ENCODE assay signal across 1 cellular context in genomic region chr7:150322114-150322832, GRCh38.
TF ChIP-seq lines count a peak whose summit lies in the region.

No MANE protein-coding gene starts in this region.

TF ChIP-seq in K562, 482 proteins besides CTCF, POLR2A, EP300 and RAD21 (continued from another document and continues in another):
- TF ChIP-seq, protein P1, sequence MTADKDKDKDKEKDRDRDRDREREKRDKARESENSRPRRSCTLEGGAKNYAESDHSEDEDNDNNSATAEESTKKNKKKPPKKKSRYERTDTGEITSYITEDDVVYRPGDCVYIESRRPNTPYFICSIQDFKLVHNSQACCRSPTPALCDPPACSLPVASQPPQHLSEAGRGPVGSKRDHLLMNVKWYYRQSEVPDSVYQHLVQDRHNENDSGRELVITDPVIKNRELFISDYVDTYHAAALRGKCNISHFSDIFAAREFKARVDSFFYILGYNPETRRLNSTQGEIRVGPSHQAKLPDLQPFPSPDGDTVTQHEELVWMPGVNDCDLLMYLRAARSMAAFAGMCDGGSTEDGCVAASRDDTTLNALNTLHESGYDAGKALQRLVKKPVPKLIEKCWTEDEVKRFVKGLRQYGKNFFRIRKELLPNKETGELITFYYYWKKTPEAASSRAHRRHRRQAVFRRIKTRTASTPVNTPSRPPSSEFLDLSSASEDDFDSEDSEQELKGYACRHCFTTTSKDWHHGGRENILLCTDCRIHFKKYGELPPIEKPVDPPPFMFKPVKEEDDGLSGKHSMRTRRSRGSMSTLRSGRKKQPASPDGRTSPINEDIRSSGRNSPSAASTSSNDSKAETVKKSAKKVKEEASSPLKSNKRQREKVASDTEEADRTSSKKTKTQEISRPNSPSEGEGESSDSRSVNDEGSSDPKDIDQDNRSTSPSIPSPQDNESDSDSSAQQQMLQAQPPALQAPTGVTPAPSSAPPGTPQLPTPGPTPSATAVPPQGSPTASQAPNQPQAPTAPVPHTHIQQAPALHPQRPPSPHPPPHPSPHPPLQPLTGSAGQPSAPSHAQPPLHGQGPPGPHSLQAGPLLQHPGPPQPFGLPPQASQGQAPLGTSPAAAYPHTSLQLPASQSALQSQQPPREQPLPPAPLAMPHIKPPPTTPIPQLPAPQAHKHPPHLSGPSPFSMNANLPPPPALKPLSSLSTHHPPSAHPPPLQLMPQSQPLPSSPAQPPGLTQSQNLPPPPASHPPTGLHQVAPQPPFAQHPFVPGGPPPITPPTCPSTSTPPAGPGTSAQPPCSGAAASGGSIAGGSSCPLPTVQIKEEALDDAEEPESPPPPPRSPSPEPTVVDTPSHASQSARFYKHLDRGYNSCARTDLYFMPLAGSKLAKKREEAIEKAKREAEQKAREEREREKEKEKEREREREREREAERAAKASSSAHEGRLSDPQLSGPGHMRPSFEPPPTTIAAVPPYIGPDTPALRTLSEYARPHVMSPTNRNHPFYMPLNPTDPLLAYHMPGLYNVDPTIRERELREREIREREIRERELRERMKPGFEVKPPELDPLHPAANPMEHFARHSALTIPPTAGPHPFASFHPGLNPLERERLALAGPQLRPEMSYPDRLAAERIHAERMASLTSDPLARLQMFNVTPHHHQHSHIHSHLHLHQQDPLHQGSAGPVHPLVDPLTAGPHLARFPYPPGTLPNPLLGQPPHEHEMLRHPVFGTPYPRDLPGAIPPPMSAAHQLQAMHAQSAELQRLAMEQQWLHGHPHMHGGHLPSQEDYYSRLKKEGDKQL (CRISPR knock-in tag; IDR thresholded peaks at IDR 0.05; ENCODE audit: borderline replicate concordance), result no peak
- TF ChIP-seq, protein P2, sequence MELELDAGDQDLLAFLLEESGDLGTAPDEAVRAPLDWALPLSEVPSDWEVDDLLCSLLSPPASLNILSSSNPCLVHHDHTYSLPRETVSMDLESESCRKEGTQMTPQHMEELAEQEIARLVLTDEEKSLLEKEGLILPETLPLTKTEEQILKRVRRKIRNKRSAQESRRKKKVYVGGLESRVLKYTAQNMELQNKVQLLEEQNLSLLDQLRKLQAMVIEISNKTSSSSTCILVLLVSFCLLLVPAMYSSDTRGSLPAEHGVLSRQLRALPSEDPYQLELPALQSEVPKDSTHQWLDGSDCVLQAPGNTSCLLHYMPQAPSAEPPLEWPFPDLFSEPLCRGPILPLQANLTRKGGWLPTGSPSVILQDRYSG (tag; conservative IDR thresholded peaks at IDR 0.05; ENCODE audit: low read depth), result peak; percentile 98
- TF ChIP-seq NCOA6 (IDR thresholded peaks at IDR 0.05) (no peak), ZBTB49 (CRISPR knock-in tag; IDR thresholded peaks at IDR 0.05; ENCODE audit: borderline replicate concordance) (no peak), NFIX (CRISPR knock-in tag; IDR thresholded peaks at IDR 0.05; ENCODE audit: low read depth) (no peak), ZNF668 (CRISPR knock-in tag; IDR thresholded peaks at IDR 0.05) (peak; percentile 94), NEUROD1 (IDR thresholded peaks at IDR 0.05; ENCODE audit: borderline replicate concordance, low read depth, low read length, partially characterized antibody) (peak; percentile 10), KLF16 (IDR thresholded peaks at IDR 0.05) (no peak), TGIF2 (CRISPR knock-in tag; IDR thresholded peaks at IDR 0.05) (no peak), MECOM (CRISPR knock-in tag; IDR thresholded peaks at IDR 0.05) (peak; percentile 91), HDGF (IDR thresholded peaks at IDR 0.05) (no peak; the same call in none of the 2 replicates), MAFK (IDR thresholded peaks at IDR 0.05; ENCODE audit: low read length) (no peak), CHCHD3 (CRISPR knock-in tag; IDR thresholded peaks at IDR 0.05) (no peak), BDP1 (IDR thresholded peaks at IDR 0.05; ENCODE audit: insufficient read depth, insufficient read length) (no peak), HEY1 (CRISPR knock-in tag; IDR thresholded peaks at IDR 0.05; ENCODE audit: borderline replicate concordance) (no peak), ZNF24 (IDR thresholded peaks at IDR 0.05) (no peak), ZNF217 (CRISPR knock-in tag; IDR thresholded peaks at IDR 0.05) (no peak), ZSCAN32 (CRISPR knock-in tag; IDR thresholded peaks at IDR 0.05) (0 out of 2 replicates have a peak, but pooled peaks have one; percentile 13), ZNF212 (CRISPR knock-in tag; IDR thresholded peaks at IDR 0.05) (no peak), TARDBP (IDR thresholded peaks at IDR 0.05) (no peak), MCM3 (IDR thresholded peaks at IDR 0.05) (no peak), FOSL1 (tag; conservative IDR thresholded peaks at IDR 0.05) (no peak), SREBF1 (IDR thresholded peaks at IDR 0.05; ENCODE audit: borderline replicate concordance, low read depth, low read length) (no peak), NONO (IDR thresholded peaks at IDR 0.05; ENCODE audit: low read depth in 2 of 2, low read length in 1 of 2) (no peak), SIN3B (IDR thresholded peaks at IDR 0.05; ENCODE audit: low read depth) (no peak), ATF1 (CRISPR knock-in tag; IDR thresholded peaks at IDR 0.05) (no peak), ATF1 (tag; IDR thresholded peaks at IDR 0.05) (no peak; the same call in 1 of the 2 replicates), ZNF785 (CRISPR knock-in tag; IDR thresholded peaks at IDR 0.05) (no peak), POLR3A (IDR thresholded peaks at IDR 0.05; ENCODE audit: borderline replicate concordance, extremely low read depth, insufficient read depth, insufficient read length) (no peak), CBX3 (IDR thresholded peaks at IDR 0.05; ENCODE audit: borderline replicate concordance in 1 of 2, low read length in 2 of 2) (0 out of 3 replicates have a peak, but pooled peaks of 1 of the 2 experiments have one; percentile 8), MTA3 (IDR thresholded peaks at IDR 0.05; ENCODE audit: borderline replicate concordance) (no peak), FOXJ2 (tag; IDR thresholded peaks at IDR 0.05) (no peak), SMARCC2 (IDR thresholded peaks at IDR 0.05; ENCODE audit: low read depth) (no peak), PYGO2 (tag; IDR thresholded peaks at IDR 0.05) (peak; percentile 86), MEF2D (tag; conservative IDR thresholded peaks at IDR 0.05; ENCODE audit: low read depth) (peak; percentile 89), ZNF780A (CRISPR knock-in tag; IDR thresholded peaks at IDR 0.05) (no peak), FOXA1 (IDR thresholded peaks at IDR 0.05; ENCODE audit: borderline replicate concordance) (no peak), NCOA4 (IDR thresholded peaks at IDR 0.05; ENCODE audit: partially characterized antibody) (peak; percentile 5), MTF1 (CRISPR knock-in tag; IDR thresholded peaks at IDR 0.05; ENCODE audit: borderline replicate concordance) (no peak), TOE1 (IDR thresholded peaks at IDR 0.05; ENCODE audit: borderline replicate concordance) (no peak), TOE1 (CRISPR knock-in tag; IDR thresholded peaks at IDR 0.05; ENCODE audit: borderline replicate concordance, low read depth) (no peak), BRF1 (IDR thresholded peaks at IDR 0.05; ENCODE audit: borderline replicate concordance, extremely low read depth, insufficient read length) (no peak), POLR2H (tag; IDR thresholded peaks at IDR 0.05; ENCODE audit: low read depth) (peak; percentile 95)
- TF ChIP-seq, protein P3, sequence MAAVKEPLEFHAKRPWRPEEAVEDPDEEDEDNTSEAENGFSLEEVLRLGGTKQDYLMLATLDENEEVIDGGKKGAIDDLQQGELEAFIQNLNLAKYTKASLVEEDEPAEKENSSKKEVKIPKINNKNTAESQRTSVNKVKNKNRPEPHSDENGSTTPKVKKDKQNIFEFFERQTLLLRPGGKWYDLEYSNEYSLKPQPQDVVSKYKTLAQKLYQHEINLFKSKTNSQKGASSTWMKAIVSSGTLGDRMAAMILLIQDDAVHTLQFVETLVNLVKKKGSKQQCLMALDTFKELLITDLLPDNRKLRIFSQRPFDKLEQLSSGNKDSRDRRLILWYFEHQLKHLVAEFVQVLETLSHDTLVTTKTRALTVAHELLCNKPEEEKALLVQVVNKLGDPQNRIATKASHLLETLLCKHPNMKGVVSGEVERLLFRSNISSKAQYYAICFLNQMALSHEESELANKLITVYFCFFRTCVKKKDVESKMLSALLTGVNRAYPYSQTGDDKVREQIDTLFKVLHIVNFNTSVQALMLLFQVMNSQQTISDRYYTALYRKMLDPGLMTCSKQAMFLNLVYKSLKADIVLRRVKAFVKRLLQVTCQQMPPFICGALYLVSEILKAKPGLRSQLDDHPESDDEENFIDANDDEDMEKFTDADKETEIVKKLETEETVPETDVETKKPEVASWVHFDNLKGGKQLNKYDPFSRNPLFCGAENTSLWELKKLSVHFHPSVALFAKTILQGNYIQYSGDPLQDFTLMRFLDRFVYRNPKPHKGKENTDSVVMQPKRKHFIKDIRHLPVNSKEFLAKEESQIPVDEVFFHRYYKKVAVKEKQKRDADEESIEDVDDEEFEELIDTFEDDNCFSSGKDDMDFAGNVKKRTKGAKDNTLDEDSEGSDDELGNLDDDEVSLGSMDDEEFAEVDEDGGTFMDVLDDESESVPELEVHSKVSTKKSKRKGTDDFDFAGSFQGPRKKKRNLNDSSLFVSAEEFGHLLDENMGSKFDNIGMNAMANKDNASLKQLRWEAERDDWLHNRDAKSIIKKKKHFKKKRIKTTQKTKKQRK (IDR thresholded peaks at IDR 0.05; ENCODE audit: borderline replicate concordance, low read depth, low read length), result no peak
- TF ChIP-seq, protein P4, sequence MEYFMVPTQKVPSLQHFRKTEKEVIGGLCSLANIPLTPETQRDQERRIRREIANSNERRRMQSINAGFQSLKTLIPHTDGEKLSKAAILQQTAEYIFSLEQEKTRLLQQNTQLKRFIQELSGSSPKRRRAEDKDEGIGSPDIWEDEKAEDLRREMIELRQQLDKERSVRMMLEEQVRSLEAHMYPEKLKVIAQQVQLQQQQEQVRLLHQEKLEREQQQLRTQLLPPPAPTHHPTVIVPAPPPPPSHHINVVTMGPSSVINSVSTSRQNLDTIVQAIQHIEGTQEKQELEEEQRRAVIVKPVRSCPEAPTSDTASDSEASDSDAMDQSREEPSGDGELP (CRISPR knock-in tag; IDR thresholded peaks at IDR 0.05; ENCODE audit: borderline replicate concordance), result no peak; the same call in 1 of the 2 replicates
- TF ChIP-seq, protein P5, sequence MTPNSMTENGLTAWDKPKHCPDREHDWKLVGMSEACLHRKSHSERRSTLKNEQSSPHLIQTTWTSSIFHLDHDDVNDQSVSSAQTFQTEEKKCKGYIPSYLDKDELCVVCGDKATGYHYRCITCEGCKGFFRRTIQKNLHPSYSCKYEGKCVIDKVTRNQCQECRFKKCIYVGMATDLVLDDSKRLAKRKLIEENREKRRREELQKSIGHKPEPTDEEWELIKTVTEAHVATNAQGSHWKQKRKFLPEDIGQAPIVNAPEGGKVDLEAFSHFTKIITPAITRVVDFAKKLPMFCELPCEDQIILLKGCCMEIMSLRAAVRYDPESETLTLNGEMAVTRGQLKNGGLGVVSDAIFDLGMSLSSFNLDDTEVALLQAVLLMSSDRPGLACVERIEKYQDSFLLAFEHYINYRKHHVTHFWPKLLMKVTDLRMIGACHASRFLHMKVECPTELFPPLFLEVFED (CRISPR knock-in tag; conservative IDR thresholded peaks at IDR 0.05), result no peak
- TF ChIP-seq, protein P6, sequence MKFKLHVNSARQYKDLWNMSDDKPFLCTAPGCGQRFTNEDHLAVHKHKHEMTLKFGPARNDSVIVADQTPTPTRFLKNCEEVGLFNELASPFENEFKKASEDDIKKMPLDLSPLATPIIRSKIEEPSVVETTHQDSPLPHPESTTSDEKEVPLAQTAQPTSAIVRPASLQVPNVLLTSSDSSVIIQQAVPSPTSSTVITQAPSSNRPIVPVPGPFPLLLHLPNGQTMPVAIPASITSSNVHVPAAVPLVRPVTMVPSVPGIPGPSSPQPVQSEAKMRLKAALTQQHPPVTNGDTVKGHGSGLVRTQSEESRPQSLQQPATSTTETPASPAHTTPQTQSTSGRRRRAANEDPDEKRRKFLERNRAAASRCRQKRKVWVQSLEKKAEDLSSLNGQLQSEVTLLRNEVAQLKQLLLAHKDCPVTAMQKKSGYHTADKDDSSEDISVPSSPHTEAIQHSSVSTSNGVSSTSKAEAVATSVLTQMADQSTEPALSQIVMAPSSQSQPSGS (CRISPR knock-in tag; IDR thresholded peaks at IDR 0.05), result no peak
- TF ChIP-seq, protein P7, sequence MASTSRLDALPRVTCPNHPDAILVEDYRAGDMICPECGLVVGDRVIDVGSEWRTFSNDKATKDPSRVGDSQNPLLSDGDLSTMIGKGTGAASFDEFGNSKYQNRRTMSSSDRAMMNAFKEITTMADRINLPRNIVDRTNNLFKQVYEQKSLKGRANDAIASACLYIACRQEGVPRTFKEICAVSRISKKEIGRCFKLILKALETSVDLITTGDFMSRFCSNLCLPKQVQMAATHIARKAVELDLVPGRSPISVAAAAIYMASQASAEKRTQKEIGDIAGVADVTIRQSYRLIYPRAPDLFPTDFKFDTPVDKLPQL (IDR thresholded peaks at IDR 0.05; ENCODE audit: extremely low read depth, insufficient read length), result no peak
